Comparison of ENCODE assay signal across 8 cellular contexts in the genomic region with DNA sequence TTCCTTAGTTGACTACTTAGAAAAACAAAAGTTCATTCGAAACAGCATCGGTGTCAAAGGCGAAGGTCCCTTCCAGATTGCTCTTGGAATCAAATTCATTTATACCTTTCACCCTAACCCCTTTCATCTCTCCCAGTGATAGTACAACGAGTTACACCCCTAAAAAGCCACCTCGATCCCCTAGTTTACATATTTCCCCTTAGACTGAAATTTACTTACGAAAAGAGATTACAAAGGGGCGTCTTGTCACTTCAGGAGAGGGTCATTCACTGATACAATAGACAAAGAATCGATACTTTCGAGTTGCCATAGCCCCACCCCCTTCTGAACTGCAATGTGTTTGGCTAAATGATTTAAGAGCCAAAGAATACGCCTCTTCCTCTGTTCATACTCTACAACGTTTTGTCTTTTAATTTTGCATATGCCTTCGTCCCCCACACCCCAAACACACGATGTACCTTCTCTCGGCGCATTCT.
DNase-seq lines count a peak whose midpoint lies in the region; ATAC-seq, FAIRE-seq and TF ChIP-seq lines count a peak whose summit lies in the region.

No MANE protein-coding gene starts in this region.

- H2AFZ ChIP-seq in H1 (ENCODE audit: low read length) = no peak overlapping the region

- H3K27me3 ChIP-seq in H1 (replicated peaks in 1 of 4; ENCODE audit: control insufficient read depth in 3 of 4, extremely low read depth in 1 of 4, insufficient read depth in 3 of 4, low read length in 3 of 4) (peaks cover 20 to 58% (median 48%) of the 10 kb centered on the region in 4 experiments), rectal smooth muscle tissue (ENCODE audit: control insufficient read depth, insufficient read depth, low read length) (peaks cover 25% of the 10 kb centered on the region)

- no peak overlapping the region for H2BK20ac ChIP-seq in H1 (ENCODE audit: low read length)

- POLR2A ChIA-PET in H1 (lab: Charles Lee; ENCODE audit: partially characterized antibody) = no interaction called here

- no peak for ATAC-seq in HG02884 (IDR thresholded peaks at IDR 0.05; ENCODE audit: unreplicated experiment)

- no peak for TF ChIP-seq EP300 in H1 (IDR thresholded peaks at IDR 0.05; ENCODE audit: borderline replicate concordance in 1 of 2, low read depth in 2 of 2, low read length in 2 of 2)

- TF ChIP-seq CTCF in H1 (IDR thresholded peaks at IDR 0.05; ENCODE audit: control extremely low read depth in 1 of 3, insufficient read depth in 1 of 3, low read depth in 1 of 3, low read length in 3 of 3) = no peak

- TF ChIP-seq POLR2A in H1 (IDR thresholded peaks at IDR 0.05; ENCODE audit: control extremely low read depth in 1 of 2, low read depth in 2 of 2, low read length in 2 of 2) = no peak

- H3K27ac ChIP-seq in H1 (ENCODE audit: low read depth, low read length) = no peak overlapping the region
- no peak overlapping the region for H3K27ac ChIP-seq in rectal smooth muscle tissue (ENCODE audit: low read depth, low read length)

- no peak overlapping the region for H2BK5ac ChIP-seq in H1 (ENCODE audit: low read depth, low read length)

- no peak overlapping the region for H2BK15ac ChIP-seq in H1 (ENCODE audit: low read length)

- H3K79me1 ChIP-seq in H1 (ENCODE audit: low read depth, low read length) = no peaks in the 10 kb centered on the region

- peak; percentile 28 for FAIRE-seq in H1 (lab: Jason Lieb, UNC)

- H2AK5ac ChIP-seq in H1 (ENCODE audit: low read depth, low read length) = no peak overlapping the region

- H3K56ac ChIP-seq in H1 (replicated peaks; ENCODE audit: insufficient read length, low read depth, low read length) = no peak overlapping the region

- no peak overlapping the region for H4K91ac ChIP-seq in H1 (replicated peaks; ENCODE audit: insufficient read length, low read length)

- no peak overlapping the region for H3K4ac ChIP-seq in H1 (replicated peaks; ENCODE audit: insufficient read length, low read depth, low read length)

- H3K9me3 Mint-ChIP-seq in activated CD4-positive, alpha-beta T cell treated with anti-CD3 and anti-CD28 coated beads, Interleukin-2, amount 10 ng/mL, durations not matched to agents 24 days and 14 days = no peaks in the 10 kb centered on the region

- peaks cover 18% of the 10 kb centered on the region for H3K4me1 Mint-ChIP-seq in activated CD4-positive, alpha-beta T cell treated with anti-CD3 and anti-CD28 coated beads, Interleukin-2, amount 10 ng/mL, durations not matched to agents 24 days and 14 days

- H2BK120ac ChIP-seq in H1 (replicated peaks; ENCODE audit: low read depth, low read length) = no peak overlapping the region

- H3K4me3 ChIP-seq in H1 (ENCODE audit: extremely low read depth in 1 of 4, insufficient read depth in 2 of 4, low read depth in 3 of 4, low read length in 4 of 4) (peak overlapping the region; percentile 42 to 70 (median 54); a peak in 7 of 8 replicates), rectal smooth muscle tissue (ENCODE audit: low read length) (peak overlapping the region; percentile 36)

- peaks cover 15% of the 10 kb centered on the region; the same call in 1 of the 2 replicates for H3K23me2 ChIP-seq in H1 (ENCODE audit: low read depth, low read length)

- CTCF ChIA-PET in H1 (lab: Charles Lee; ENCODE audit: partially characterized antibody) = no interaction called here

- H3K23ac ChIP-seq in H1 (ENCODE audit: insufficient read length) = no peak overlapping the region

- no peaks in the 10 kb centered on the region for H3K9me3 ChIP-seq in H1 (ENCODE audit: insufficient read depth in 2 of 2, low read depth in 1 of 2, low read length in 1 of 2)

- H3K9ac ChIP-seq in H1 (replicated peaks in 1 of 4; ENCODE audit: extremely low read depth in 1 of 4, low read depth in 3 of 4, low read length in 3 of 4) = no peak overlapping the region; a peak in 1 of 7 replicates
- no peak overlapping the region for H3K9ac ChIP-seq in rectal smooth muscle tissue (ENCODE audit: low read length)

- WGBS in H1 (ENCODE audit: extremely low coverage in 1 of 2, insufficient coverage in 1 of 2, insufficient read length in 1 of 2, insufficient replicate concordance in 2 of 2, low coverage in 1 of 2, low lambda C conversion rate in 2 of 2, missing lambda C conversion rate in 1 of 2), 2 experiments = 1% methylated on average over 15 of the region's 15 CpGs; no CpG with 5 or more reads in 1 of the 2 experiments

- peak overlapping the region; percentile 92 for H3K4me3 Mint-ChIP-seq in activated CD4-positive, alpha-beta T cell treated with anti-CD3 and anti-CD28 coated beads, Interleukin-2, amount 10 ng/mL, durations not matched to agents 24 days and 14 days

- peak overlapping the region; percentile 96 for H3K27ac Mint-ChIP-seq in activated CD4-positive, alpha-beta T cell treated with anti-CD3 and anti-CD28 coated beads, Interleukin-2, amount 10 ng/mL, durations not matched to agents 24 days and 14 days

- H3K27me3 Mint-ChIP-seq in activated CD4-positive, alpha-beta T cell treated with anti-CD3 and anti-CD28 coated beads, Interleukin-2, amount 10 ng/mL, durations not matched to agents 24 days and 14 days = peaks cover 1% of the 10 kb centered on the region

- no peak overlapping the region for H4K5ac ChIP-seq in H1 (ENCODE audit: insufficient read length, low read depth, low read length)

- peak; percentile 78 for DNase-seq in activated CD4-positive, alpha-beta T cell treated with anti-CD3 and anti-CD28 coated beads, Interleukin-2, amount 10 ng/mL, durations not matched to agents 24 days and 14 days
- no peak for DNase-seq in activated CD4-positive, alpha-beta T cell treated with anti-CD3 and anti-CD28 coated beads, Interleukin-2, amount 50 U/mL, for 48 hours
- peak; percentile 9 for DNase-seq in NCI-H82 treated with DMSO at 0.1 percent for 48 hours (lab: John Stamatoyannopoulos, UW; ENCODE audit: unreplicated experiment)
- no peak for DNase-seq in H1 (ENCODE audit: low read depth in 1 of 2, low spot score in 2 of 2)
- no peak for DNase-seq in head of caudate nucleus
- no peak for DNase-seq in stimulated activated CD4-positive, alpha-beta T cell treated with anti-CD3 and anti-CD28 coated beads, Interleukin-2, amount 100 ng/mL, for 24 hours

- intact Hi-C loops in activated CD4-positive, alpha-beta T cell treated with anti-CD3 and anti-CD28 coated beads, Interleukin-2, amount 10 ng/mL, durations not matched to agents 24 days and 14 days (cut with micrococcal nuclease) = no loop called here
- intact Hi-C loops in head of caudate nucleus (cut with DNase I) = no loop called here

- no peak overlapping the region for H3K14ac ChIP-seq in H1 (ENCODE audit: insufficient read length)

- H3K4me1 ChIP-seq in H1 (replicated peaks in 1 of 4; ENCODE audit: control insufficient read depth in 3 of 4, insufficient read depth in 4 of 4, low read length in 3 of 4) (peaks cover under 1 to 22% (median 11%) of the 10 kb centered on the region in 4 experiments), rectal smooth muscle tissue (ENCODE audit: control insufficient read depth, insufficient read depth, low read length) (no peaks in the 10 kb centered on the region)

- TF ChIP-seq RAD21 in H1 (IDR thresholded peaks at IDR 0.05 in 1 of 2, conservative IDR thresholded peaks at IDR 0.05 in 1 of 2; ENCODE audit: low read depth in 2 of 2, low read length in 2 of 2) = no peak

- no peak overlapping the region for H4K8ac ChIP-seq in H1 (ENCODE audit: extremely low read depth, insufficient read depth, low read length)

- no peaks in the 10 kb centered on the region for H3K79me2 ChIP-seq in H1 (ENCODE audit: control insufficient read depth in 1 of 2, insufficient read depth in 2 of 2, low read length in 2 of 2)

- peak overlapping the region; percentile 84 to 93 for H3K4me2 ChIP-seq in H1 (ENCODE audit: insufficient read depth in 1 of 2, low read depth in 2 of 2, low read length in 2 of 2)

- H3K36me3 ChIP-seq in H1 (ENCODE audit: control insufficient read depth in 2 of 4, insufficient read depth in 4 of 4, low read length in 3 of 4) (no peaks in the 10 kb centered on the region), rectal smooth muscle tissue (ENCODE audit: control insufficient read depth, insufficient read depth, low read length) (no peaks in the 10 kb centered on the region)

- H3K18ac ChIP-seq in H1 (ENCODE audit: extremely low read depth, low read length) = no peak overlapping the region

- peaks cover 9% of the 10 kb centered on the region for H3K36me3 Mint-ChIP-seq in activated CD4-positive, alpha-beta T cell treated with anti-CD3 and anti-CD28 coated beads, Interleukin-2, amount 10 ng/mL, durations not matched to agents 24 days and 14 days (ENCODE audit: low read depth)

- H4K20me1 ChIP-seq in H1 (replicated peaks in 1 of 2; ENCODE audit: control insufficient read depth in 1 of 2, insufficient read depth in 2 of 2, low read length in 2 of 2) = no peaks in the 10 kb centered on the region

- H2BK12ac ChIP-seq in H1 (ENCODE audit: low read depth, low read length) = no peak overlapping the region

TF ChIP-seq in H1, 55 proteins besides CTCF, POLR2A, EP300 and RAD21:
- TF ChIP-seq SP1 (IDR thresholded peaks at IDR 0.05; ENCODE audit: low read depth, low read length) (0 out of 2 replicates have a peak, but pooled peaks have one; percentile 24), CHD2 (IDR thresholded peaks at IDR 0.05; ENCODE audit: low read length) (no peak), HDAC6 (IDR thresholded peaks at IDR 0.05; ENCODE audit: low read depth, low read length) (no peak), CBX8 (IDR thresholded peaks at IDR 0.05; ENCODE audit: borderline replicate concordance, low read depth, low read length) (peak; percentile 50; the same call in 1 of the 2 replicates), KDM4A (IDR thresholded peaks at IDR 0.05; ENCODE audit: low read depth, low read length, severe bottlenecking) (no peak), FOSL1 (IDR thresholded peaks at IDR 0.05; ENCODE audit: insufficient read depth, low read depth, low read length) (no peak), TAF7 (optimal IDR thresholded peaks at IDR 0.05; ENCODE audit: borderline replicate concordance, low read depth, low read length) (no peak)

Comparison
In these comparisons a context has a peak if more than half of its experiments do, and no peak if none do; other contexts are left out.
1. DNase-seq: peak in activated CD4-positive, alpha-beta T cell treated with anti-CD3 and anti-CD28 coated beads, Interleukin-2, amount 10 ng/mL, durations not matched to agents 24 days and 14 days (single experiment) and NCI-H82 treated with DMSO at 0.1 percent for 48 hours (single experiment); none in activated CD4-positive, alpha-beta T cell treated with anti-CD3 and anti-CD28 coated beads, Interleukin-2, amount 50 U/mL, for 48 hours (0 of 2), H1 (0 of 2), head of caudate nucleus (0 of 42) and stimulated activated CD4-positive, alpha-beta T cell treated with anti-CD3 and anti-CD28 coated beads, Interleukin-2, amount 100 ng/mL, for 24 hours (0 of 2).